Comparison of ENCODE assay signal across 1 cellular context in genomic region chr1:55519937-55520683, GRCh38.
TF ChIP-seq lines count a peak whose summit lies in the region.

No MANE protein-coding gene starts in this region.

TF ChIP-seq in SK-N-SH, 30 proteins besides CTCF, POLR2A, EP300 and RAD21 (continued from another document):
- TF ChIP-seq IRF3 (IDR thresholded peaks at IDR 0.05; ENCODE audit: low read depth, low read length) (no peak), SIN3A (IDR thresholded peaks at IDR 0.05; ENCODE audit: borderline replicate concordance, low read depth, low read length) (no peak), TAF1 (IDR thresholded peaks at IDR 0.05; ENCODE audit: borderline replicate concordance, low read depth, low read length) (no peak), PBX3 (IDR thresholded peaks at IDR 0.05) (no peak), REST (IDR thresholded peaks at IDR 0.05; ENCODE audit: low read depth, low read length) (no peak), NRF1 (IDR thresholded peaks at IDR 0.05; ENCODE audit: low read depth, low read length) (no peak), ELF1 (IDR thresholded peaks at IDR 0.05) (no peak), MEF2A (IDR thresholded peaks at IDR 0.05; ENCODE audit: borderline replicate concordance, low read depth) (no peak), MAX (IDR thresholded peaks at IDR 0.05; ENCODE audit: low read depth) (no peak)
